Comparison of ENCODE assay signal across 2 cellular contexts in the genomic region with DNA sequence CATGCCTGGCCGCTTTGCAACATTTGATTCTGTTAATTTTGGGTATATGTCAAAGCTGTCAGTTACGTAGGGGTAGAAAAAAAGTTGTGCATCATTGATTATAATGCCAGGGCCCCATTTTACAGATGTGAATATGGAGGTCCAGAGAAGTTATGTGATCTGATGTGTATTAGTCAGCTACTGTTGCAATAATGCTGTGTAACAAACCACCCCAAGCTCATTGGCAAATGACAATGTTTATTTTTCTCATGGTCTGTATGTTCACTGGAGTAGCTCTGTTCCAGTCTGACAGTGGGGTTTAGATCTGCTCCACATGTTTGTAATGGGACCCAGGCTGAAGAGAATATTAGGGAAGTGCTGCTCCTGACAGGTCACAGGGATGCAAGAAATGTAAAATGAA.
TF ChIP-seq lines count a peak whose summit lies in the region.

No MANE protein-coding gene starts in this region.

TF ChIP-seq in HepG2, 621 proteins besides CTCF, POLR2A, EP300 and RAD21:
- TF ChIP-seq RBAK (CRISPR knock-in tag; IDR thresholded peaks at IDR 0.05) (peak; percentile 91), ZNF577 (CRISPR knock-in tag; IDR thresholded peaks at IDR 0.05; ENCODE audit: borderline replicate concordance, low read depth) (no peak)

TF ChIP-seq in K562, 482 proteins besides CTCF, POLR2A, EP300 and RAD21:
- TF ChIP-seq ZNF282 (CRISPR knock-in tag; IDR thresholded peaks at IDR 0.05), result no peak
- peak; percentile 91 for TF ChIP-seq RBM25 (IDR thresholded peaks at IDR 0.05; ENCODE audit: low read depth, low read length, severe bottlenecking)
- no peak for TF ChIP-seq DMBX1 (CRISPR knock-in tag; IDR thresholded peaks at IDR 0.05; ENCODE audit: borderline replicate concordance)
- TF ChIP-seq PTTG1 (tag; IDR thresholded peaks at IDR 0.05; ENCODE audit: low read depth), result no peak
- no peak for TF ChIP-seq SRF (CRISPR knock-in tag; IDR thresholded peaks at IDR 0.05)
- TF ChIP-seq HNRNPLL (IDR thresholded peaks at IDR 0.05; ENCODE audit: low read depth, low read length, poor library complexity, severe bottlenecking), result no peak
- TF ChIP-seq CBX5 (IDR thresholded peaks at IDR 0.05; ENCODE audit: borderline replicate concordance, low read depth), result peak; percentile 17; the same call in 1 of the 2 replicates
- TF ChIP-seq KDM1A (IDR thresholded peaks at IDR 0.05), result peak in 1 of 2 experiments; percentile 63; a peak in 2 of 4 replicates
- no peak for TF ChIP-seq RB1 (IDR thresholded peaks at IDR 0.05; ENCODE audit: low read depth)
- TF ChIP-seq TRIM24 (IDR thresholded peaks at IDR 0.05), result peak in 1 of 2 experiments; percentile 19; a peak in 1 of 4 replicates
- TF ChIP-seq ZNF76 (CRISPR knock-in tag; IDR thresholded peaks at IDR 0.05; ENCODE audit: borderline replicate concordance), result no peak
- no peak for TF ChIP-seq ZNF146 (CRISPR knock-in tag; IDR thresholded peaks at IDR 0.05; ENCODE audit: unreplicated experiment)
- no peak for TF ChIP-seq ZNF589 (CRISPR knock-in tag; IDR thresholded peaks at IDR 0.05; ENCODE audit: low read depth)
- no peak for TF ChIP-seq HNRNPL (IDR thresholded peaks at IDR 0.05; ENCODE audit: low read depth, low read length)
- TF ChIP-seq, protein P1, sequence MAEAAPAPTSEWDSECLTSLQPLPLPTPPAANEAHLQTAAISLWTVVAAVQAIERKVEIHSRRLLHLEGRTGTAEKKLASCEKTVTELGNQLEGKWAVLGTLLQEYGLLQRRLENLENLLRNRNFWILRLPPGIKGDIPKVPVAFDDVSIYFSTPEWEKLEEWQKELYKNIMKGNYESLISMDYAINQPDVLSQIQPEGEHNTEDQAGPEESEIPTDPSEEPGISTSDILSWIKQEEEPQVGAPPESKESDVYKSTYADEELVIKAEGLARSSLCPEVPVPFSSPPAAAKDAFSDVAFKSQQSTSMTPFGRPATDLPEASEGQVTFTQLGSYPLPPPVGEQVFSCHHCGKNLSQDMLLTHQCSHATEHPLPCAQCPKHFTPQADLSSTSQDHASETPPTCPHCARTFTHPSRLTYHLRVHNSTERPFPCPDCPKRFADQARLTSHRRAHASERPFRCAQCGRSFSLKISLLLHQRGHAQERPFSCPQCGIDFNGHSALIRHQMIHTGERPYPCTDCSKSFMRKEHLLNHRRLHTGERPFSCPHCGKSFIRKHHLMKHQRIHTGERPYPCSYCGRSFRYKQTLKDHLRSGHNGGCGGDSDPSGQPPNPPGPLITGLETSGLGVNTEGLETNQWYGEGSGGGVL (CRISPR knock-in tag; IDR thresholded peaks at IDR 0.05), result no peak
- TF ChIP-seq, protein P2, sequence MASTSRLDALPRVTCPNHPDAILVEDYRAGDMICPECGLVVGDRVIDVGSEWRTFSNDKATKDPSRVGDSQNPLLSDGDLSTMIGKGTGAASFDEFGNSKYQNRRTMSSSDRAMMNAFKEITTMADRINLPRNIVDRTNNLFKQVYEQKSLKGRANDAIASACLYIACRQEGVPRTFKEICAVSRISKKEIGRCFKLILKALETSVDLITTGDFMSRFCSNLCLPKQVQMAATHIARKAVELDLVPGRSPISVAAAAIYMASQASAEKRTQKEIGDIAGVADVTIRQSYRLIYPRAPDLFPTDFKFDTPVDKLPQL (IDR thresholded peaks at IDR 0.05; ENCODE audit: extremely low read depth, insufficient read length), result no peak
- TF ChIP-seq ADNP (tag; IDR thresholded peaks at IDR 0.05), result peak; percentile 85
- TF ChIP-seq ZFP1 (CRISPR knock-in tag; IDR thresholded peaks at IDR 0.05), result no peak
- TF ChIP-seq, protein P3, sequence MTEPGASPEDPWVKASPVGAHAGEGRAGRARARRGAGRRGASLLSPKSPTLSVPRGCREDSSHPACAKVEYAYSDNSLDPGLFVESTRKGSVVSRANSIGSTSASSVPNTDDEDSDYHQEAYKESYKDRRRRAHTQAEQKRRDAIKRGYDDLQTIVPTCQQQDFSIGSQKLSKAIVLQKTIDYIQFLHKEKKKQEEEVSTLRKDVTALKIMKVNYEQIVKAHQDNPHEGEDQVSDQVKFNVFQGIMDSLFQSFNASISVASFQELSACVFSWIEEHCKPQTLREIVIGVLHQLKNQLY (CRISPR knock-in tag; conservative IDR thresholded peaks at IDR 0.05), result no peak
- TF ChIP-seq TAL1 (IDR thresholded peaks at IDR 0.05), result no peak
- no peak for TF ChIP-seq MCM2 (IDR thresholded peaks at IDR 0.05; ENCODE audit: low read depth)
- no peak for TF ChIP-seq CBX2 (IDR thresholded peaks at IDR 0.05; ENCODE audit: insufficient read depth, low read length, poor library complexity, severe bottlenecking)
- no peak for TF ChIP-seq SRSF3 (IDR thresholded peaks at IDR 0.05; ENCODE audit: insufficient read depth, low read length)
- TF ChIP-seq, protein P4, sequence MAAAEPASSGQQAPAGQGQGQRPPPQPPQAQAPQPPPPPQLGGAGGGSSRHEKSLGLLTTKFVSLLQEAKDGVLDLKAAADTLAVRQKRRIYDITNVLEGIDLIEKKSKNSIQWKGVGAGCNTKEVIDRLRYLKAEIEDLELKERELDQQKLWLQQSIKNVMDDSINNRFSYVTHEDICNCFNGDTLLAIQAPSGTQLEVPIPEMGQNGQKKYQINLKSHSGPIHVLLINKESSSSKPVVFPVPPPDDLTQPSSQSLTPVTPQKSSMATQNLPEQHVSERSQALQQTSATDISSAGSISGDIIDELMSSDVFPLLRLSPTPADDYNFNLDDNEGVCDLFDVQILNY (CRISPR knock-in tag; IDR thresholded peaks at IDR 0.05), result no peak
- TF ChIP-seq ZNF12 (CRISPR knock-in tag; IDR thresholded peaks at IDR 0.05), result no peak
- no peak for TF ChIP-seq ELF1 (tag; IDR thresholded peaks at IDR 0.05)
- no peak for TF ChIP-seq FOXK1 (CRISPR knock-in tag; IDR thresholded peaks at IDR 0.05; ENCODE audit: borderline replicate concordance)
- TF ChIP-seq EHMT2 (IDR thresholded peaks at IDR 0.05), result no peak
- TF ChIP-seq FOXM1 (IDR thresholded peaks at IDR 0.05; ENCODE audit: low read depth), result no peak
- TF ChIP-seq FOXM1 (CRISPR knock-in tag; IDR thresholded peaks at IDR 0.05; ENCODE audit: low read depth), result no peak
- no peak for TF ChIP-seq GABPA (tag; conservative IDR thresholded peaks at IDR 0.05; ENCODE audit: low read depth)
- TF ChIP-seq ZNF184 (CRISPR knock-in tag; IDR thresholded peaks at IDR 0.05), result no peak
- TF ChIP-seq, protein P5, sequence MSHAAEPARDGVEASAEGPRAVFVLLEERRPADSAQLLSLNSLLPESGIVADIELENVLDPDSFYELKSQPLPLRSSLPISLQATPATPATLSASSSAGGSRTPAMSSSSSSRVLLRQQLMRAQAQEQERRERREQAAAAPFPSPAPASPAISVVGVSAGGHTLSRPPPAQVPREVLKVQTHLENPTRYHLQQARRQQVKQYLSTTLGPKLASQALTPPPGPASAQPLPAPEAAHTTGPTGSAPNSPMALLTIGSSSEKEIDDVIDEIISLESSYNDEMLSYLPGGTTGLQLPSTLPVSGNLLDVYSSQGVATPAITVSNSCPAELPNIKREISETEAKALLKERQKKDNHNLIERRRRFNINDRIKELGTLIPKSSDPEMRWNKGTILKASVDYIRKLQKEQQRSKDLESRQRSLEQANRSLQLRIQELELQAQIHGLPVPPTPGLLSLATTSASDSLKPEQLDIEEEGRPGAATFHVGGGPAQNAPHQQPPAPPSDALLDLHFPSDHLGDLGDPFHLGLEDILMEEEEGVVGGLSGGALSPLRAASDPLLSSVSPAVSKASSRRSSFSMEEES (CRISPR knock-in tag; IDR thresholded peaks at IDR 0.05), result no peak
- peak; percentile 83 for TF ChIP-seq BCOR (IDR thresholded peaks at IDR 0.05)
- TF ChIP-seq NR1H2 (CRISPR knock-in tag; IDR thresholded peaks at IDR 0.05), result no peak
- TF ChIP-seq COPS2 (conservative IDR thresholded peaks at IDR 0.05), result no peak
- 0 out of 2 replicates have a peak, but pooled peaks have one; percentile 57 for TF ChIP-seq TRIM28 (IDR thresholded peaks at IDR 0.05)
- TF ChIP-seq PYGO2 (tag; IDR thresholded peaks at IDR 0.05), result no peak
- no peak for TF ChIP-seq MYBL2 (IDR thresholded peaks at IDR 0.05; ENCODE audit: low read depth)
- TF ChIP-seq MYBL2 (CRISPR knock-in tag; IDR thresholded peaks at IDR 0.05; ENCODE audit: borderline replicate concordance), result no peak
- TF ChIP-seq CBX3 (IDR thresholded peaks at IDR 0.05; ENCODE audit: borderline replicate concordance in 1 of 2, low read length in 2 of 2), result peak in 1 of 2 experiments; percentile 91; a peak in 2 of 3 replicates
- TF ChIP-seq ZNF79 (CRISPR knock-in tag; IDR thresholded peaks at IDR 0.05; ENCODE audit: low read depth), result no peak
- no peak for TF ChIP-seq ETV6 (IDR thresholded peaks at IDR 0.05; ENCODE audit: borderline replicate concordance in 1 of 2, low read depth in 2 of 2, low read length in 1 of 2)
- TF ChIP-seq ETV6 (CRISPR knock-in tag; IDR thresholded peaks at IDR 0.05; ENCODE audit: borderline replicate concordance), result 0 out of 2 replicates have a peak, but pooled peaks have one; percentile 28
